In genomic region chr7:8408871-8409270, GRCh38 we compare ENCODE assay signal across 25 cellular contexts.
"Had no signal": no experiment of that assay in that cellular context is flagged by ENCODE, and none has a peak within 500 bp of the region (broad histone marks: within the 10 kb centered on the region; RNA-seq: fewer than 3 reads in every experiment).

No MANE protein-coding gene starts in this region.

- ATAC-seq: effector memory CD8-positive, alpha-beta T cell; esophagus mucosa; foreskin keratinocyte; gastrocnemius medialis; gastroesophageal sphincter; heart left ventricle; heart right ventricle had no signal

- DNase-seq: colonic mucosa; cortex of kidney; dermis blood vessel endothelial cell; dorsolateral prefrontal cortex; effector CD4-positive, alpha-beta T cell; effector CD8-positive, alpha-beta T cell; effector memory CD4-positive, alpha-beta T cell; effector memory CD8-positive, alpha-beta T cell; endodermal cell; erythroblast; esophagus squamous epithelium; foreskin fibroblast; foreskin keratinocyte; foreskin melanocyte; gastrocnemius medialis; glutamatergic neuron; head of caudate nucleus; heart left ventricle; heart right ventricle had no signal

- H3K27ac ChIP-seq: colonic mucosa, coronary artery, dorsolateral prefrontal cortex, epithelial cell of prostate, esophagus muscularis mucosa, esophagus squamous epithelium, foreskin keratinocyte, gastrocnemius medialis, gastroesophageal sphincter, heart left ventricle, heart right ventricle, hepatocyte had no signal

- H3K4me3 ChIP-seq: colonic mucosa, coronary artery, dorsolateral prefrontal cortex, esophagus muscularis mucosa, esophagus squamous epithelium, gastrocnemius medialis, gastroesophageal sphincter, heart left ventricle, heart right ventricle, hepatocyte had no signal
